In the genomic region with DNA sequence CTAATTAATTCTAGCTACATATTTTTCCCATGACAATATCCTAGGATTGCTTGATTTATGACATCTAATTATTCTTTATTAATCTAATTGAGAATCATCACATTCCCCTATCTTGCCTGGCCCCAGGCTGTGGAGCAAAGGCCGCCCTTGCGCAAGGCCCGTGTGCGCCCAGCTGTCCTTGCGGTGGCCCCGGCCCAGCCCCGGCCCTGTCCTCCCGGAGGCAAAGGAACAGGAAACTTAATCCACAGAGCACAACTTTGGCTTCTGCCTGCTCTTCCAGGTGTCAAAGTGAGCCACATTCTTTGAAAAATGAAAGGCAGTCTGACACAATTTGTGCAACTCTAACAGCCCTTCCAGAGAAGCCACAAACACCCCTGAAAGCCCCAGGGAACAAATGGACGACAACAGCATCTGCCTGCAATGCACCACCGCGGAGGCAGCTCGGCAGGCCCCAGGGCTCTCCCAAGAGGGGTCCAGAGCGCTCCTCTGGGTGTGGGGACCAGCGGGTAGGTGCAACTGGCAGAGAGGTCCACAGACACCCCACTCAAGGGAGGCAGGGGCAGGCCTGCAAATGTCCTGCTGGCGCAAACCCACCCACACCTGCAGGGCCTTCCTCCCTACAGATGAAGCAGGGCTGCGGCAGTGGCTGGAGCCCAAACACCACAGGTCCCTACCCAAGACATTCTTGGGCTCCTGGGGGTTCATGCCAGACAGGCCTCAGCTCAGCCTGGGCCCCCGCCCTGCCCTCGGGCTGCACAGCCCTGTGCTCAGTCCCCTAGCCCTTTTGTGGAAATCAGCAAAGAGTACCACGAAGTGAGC, we compare ENCODE assay signal across 1 cellular context.
TF ChIP-seq lines count a peak whose summit lies in the region.

No MANE protein-coding gene starts in this region.

TF ChIP-seq in HepG2, 621 proteins besides CTCF, POLR2A, EP300 and RAD21 (continued from another document and continues in another):
- TF ChIP-seq, protein P1, sequence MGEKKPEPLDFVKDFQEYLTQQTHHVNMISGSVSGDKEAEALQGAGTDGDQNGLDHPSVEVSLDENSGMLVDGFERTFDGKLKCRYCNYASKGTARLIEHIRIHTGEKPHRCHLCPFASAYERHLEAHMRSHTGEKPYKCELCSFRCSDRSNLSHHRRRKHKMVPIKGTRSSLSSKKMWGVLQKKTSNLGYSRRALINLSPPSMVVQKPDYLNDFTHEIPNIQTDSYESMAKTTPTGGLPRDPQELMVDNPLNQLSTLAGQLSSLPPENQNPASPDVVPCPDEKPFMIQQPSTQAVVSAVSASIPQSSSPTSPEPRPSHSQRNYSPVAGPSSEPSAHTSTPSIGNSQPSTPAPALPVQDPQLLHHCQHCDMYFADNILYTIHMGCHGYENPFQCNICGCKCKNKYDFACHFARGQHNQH (CRISPR knock-in tag; IDR thresholded peaks at IDR 0.05), result peak; percentile 72
- TF ChIP-seq, protein P2, sequence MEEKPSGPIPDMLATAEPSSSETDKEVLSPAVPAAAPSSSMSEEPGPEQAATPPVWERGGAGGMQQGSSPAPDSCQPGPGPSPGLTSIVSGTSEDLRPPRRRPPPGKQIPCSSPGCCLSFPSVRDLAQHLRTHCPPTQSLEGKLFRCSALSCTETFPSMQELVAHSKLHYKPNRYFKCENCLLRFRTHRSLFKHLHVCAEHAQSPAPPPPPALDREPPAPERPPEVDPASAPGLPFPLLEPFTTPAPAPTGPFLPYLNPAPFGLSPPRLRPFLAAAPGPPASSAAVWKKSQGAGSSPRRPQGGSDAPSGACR (CRISPR knock-in tag; IDR thresholded peaks at IDR 0.05), result peak; percentile 78; the same call in 1 of the 2 replicates
- TF ChIP-seq ZFP90 (CRISPR knock-in tag; IDR thresholded peaks at IDR 0.05; ENCODE audit: borderline replicate concordance) (0 out of 2 replicates have a peak, but pooled peaks have one; percentile 72), BORCS8-MEF2B (CRISPR knock-in tag; IDR thresholded peaks at IDR 0.05) (no peak), NFKB2 (CRISPR knock-in tag; IDR thresholded peaks at IDR 0.05; ENCODE audit: borderline replicate concordance) (peak; percentile 27; the same call in 1 of the 2 replicates), KLF16 (CRISPR knock-in tag; IDR thresholded peaks at IDR 0.05) (no peak), ZNF547 (CRISPR knock-in tag; IDR thresholded peaks at IDR 0.05) (no peak), ZNF205 (CRISPR knock-in tag; IDR thresholded peaks at IDR 0.05) (no peak), ZNF496 (CRISPR knock-in tag; IDR thresholded peaks at IDR 0.05; ENCODE audit: insufficient replicate concordance) (no peak), EEA1 (CRISPR knock-in tag; IDR thresholded peaks at IDR 0.05; ENCODE audit: borderline replicate concordance) (no peak), SIX1 (CRISPR knock-in tag; IDR thresholded peaks at IDR 0.05; ENCODE audit: borderline replicate concordance) (peak; percentile 71; the same call in 1 of the 2 replicates), FOSL2 (CRISPR knock-in tag; IDR thresholded peaks at IDR 0.05) (peak; percentile 54), ZNF672 (CRISPR knock-in tag; IDR thresholded peaks at IDR 0.05) (no peak), BCL6 (CRISPR knock-in tag; IDR thresholded peaks at IDR 0.05) (peak; percentile 38; the same call in 1 of the 2 replicates), CBX5 (CRISPR knock-in tag; IDR thresholded peaks at IDR 0.05; ENCODE audit: borderline replicate concordance) (0 out of 2 replicates have a peak, but pooled peaks have one; percentile 20), MATR3 (CRISPR knock-in tag; IDR thresholded peaks at IDR 0.05) (no peak), ZNF674 (CRISPR knock-in tag; IDR thresholded peaks at IDR 0.05; ENCODE audit: low read depth) (0 out of 2 replicates have a peak, but pooled peaks have one; percentile 2), ZNF788 (CRISPR knock-in tag; IDR thresholded peaks at IDR 0.05; ENCODE audit: borderline replicate concordance) (no peak; the same call in 1 of the 2 replicates), CCDC6 (CRISPR knock-in tag; IDR thresholded peaks at IDR 0.05) (no peak), THAP11 (CRISPR knock-in tag; IDR thresholded peaks at IDR 0.05) (peak; percentile 46; the same call in 1 of the 2 replicates), ISL2 (CRISPR knock-in tag; IDR thresholded peaks at IDR 0.05) (peak; percentile 52; the same call in 1 of the 2 replicates), SUZ12 (IDR thresholded peaks at IDR 0.05; ENCODE audit: low read depth, low read length) (no peak), ZNF530 (CRISPR knock-in tag; IDR thresholded peaks at IDR 0.05; ENCODE audit: low read depth) (no peak), ZNF143 (CRISPR knock-in tag; IDR thresholded peaks at IDR 0.05) (peak; percentile 79), HHEX (CRISPR knock-in tag; IDR thresholded peaks at IDR 0.05) (no peak), ZNF253 (CRISPR knock-in tag; IDR thresholded peaks at IDR 0.05; ENCODE audit: borderline replicate concordance) (no peak), JARID2 (CRISPR knock-in tag; IDR thresholded peaks at IDR 0.05; ENCODE audit: insufficient replicate concordance) (no peak), ASH2L (IDR thresholded peaks at IDR 0.05; ENCODE audit: insufficient read length, low read depth, low read length) (peak; percentile 72), HOXA5 (CRISPR knock-in tag; IDR thresholded peaks at IDR 0.05) (no peak), SMYD3 (CRISPR knock-in tag; IDR thresholded peaks at IDR 0.05) (no peak), MTA1 (CRISPR knock-in tag; IDR thresholded peaks at IDR 0.05; ENCODE audit: borderline replicate concordance) (no peak), NFE2L1 (CRISPR knock-in tag; IDR thresholded peaks at IDR 0.05; ENCODE audit: borderline replicate concordance) (no peak), ZNF792 (CRISPR knock-in tag; IDR thresholded peaks at IDR 0.05) (peak; percentile 33; the same call in 1 of the 2 replicates), ARNT2 (CRISPR knock-in tag; IDR thresholded peaks at IDR 0.05; ENCODE audit: low read depth) (0 out of 2 replicates have a peak, but pooled peaks have one; percentile 21), MED1 (CRISPR knock-in tag; IDR thresholded peaks at IDR 0.05) (peak; percentile 75), ZNF782 (CRISPR knock-in tag; IDR thresholded peaks at IDR 0.05; ENCODE audit: borderline replicate concordance) (0 out of 2 replicates have a peak, but pooled peaks have one; percentile 28), SPEN (CRISPR knock-in tag; IDR thresholded peaks at IDR 0.05; ENCODE audit: low read depth) (peak; percentile 60), ZNF17 (CRISPR knock-in tag; IDR thresholded peaks at IDR 0.05) (no peak), KLF12 (CRISPR knock-in tag; IDR thresholded peaks at IDR 0.05; ENCODE audit: borderline replicate concordance) (0 out of 2 replicates have a peak, but pooled peaks have one; percentile 31), ERF (CRISPR knock-in tag; IDR thresholded peaks at IDR 0.05) (peak; percentile 63; the same call in 1 of the 2 replicates)
- TF ChIP-seq, protein P3, sequence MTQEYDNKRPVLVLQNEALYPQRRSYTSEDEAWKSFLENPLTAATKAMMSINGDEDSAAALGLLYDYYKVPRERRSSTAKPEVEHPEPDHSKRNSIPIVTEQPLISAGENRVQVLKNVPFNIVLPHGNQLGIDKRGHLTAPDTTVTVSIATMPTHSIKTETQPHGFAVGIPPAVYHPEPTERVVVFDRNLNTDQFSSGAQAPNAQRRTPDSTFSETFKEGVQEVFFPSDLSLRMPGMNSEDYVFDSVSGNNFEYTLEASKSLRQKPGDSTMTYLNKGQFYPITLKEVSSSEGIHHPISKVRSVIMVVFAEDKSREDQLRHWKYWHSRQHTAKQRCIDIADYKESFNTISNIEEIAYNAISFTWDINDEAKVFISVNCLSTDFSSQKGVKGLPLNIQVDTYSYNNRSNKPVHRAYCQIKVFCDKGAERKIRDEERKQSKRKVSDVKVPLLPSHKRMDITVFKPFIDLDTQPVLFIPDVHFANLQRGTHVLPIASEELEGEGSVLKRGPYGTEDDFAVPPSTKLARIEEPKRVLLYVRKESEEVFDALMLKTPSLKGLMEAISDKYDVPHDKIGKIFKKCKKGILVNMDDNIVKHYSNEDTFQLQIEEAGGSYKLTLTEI (CRISPR knock-in tag; conservative IDR thresholded peaks at IDR 0.05), result no peak
- TF ChIP-seq, protein P4, sequence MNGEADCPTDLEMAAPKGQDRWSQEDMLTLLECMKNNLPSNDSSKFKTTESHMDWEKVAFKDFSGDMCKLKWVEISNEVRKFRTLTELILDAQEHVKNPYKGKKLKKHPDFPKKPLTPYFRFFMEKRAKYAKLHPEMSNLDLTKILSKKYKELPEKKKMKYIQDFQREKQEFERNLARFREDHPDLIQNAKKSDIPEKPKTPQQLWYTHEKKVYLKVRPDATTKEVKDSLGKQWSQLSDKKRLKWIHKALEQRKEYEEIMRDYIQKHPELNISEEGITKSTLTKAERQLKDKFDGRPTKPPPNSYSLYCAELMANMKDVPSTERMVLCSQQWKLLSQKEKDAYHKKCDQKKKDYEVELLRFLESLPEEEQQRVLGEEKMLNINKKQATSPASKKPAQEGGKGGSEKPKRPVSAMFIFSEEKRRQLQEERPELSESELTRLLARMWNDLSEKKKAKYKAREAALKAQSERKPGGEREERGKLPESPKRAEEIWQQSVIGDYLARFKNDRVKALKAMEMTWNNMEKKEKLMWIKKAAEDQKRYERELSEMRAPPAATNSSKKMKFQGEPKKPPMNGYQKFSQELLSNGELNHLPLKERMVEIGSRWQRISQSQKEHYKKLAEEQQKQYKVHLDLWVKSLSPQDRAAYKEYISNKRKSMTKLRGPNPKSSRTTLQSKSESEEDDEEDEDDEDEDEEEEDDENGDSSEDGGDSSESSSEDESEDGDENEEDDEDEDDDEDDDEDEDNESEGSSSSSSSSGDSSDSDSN (CRISPR knock-in tag; IDR thresholded peaks at IDR 0.05), result peak; percentile 46; the same call in 1 of the 2 replicates
- TF ChIP-seq, protein P5, sequence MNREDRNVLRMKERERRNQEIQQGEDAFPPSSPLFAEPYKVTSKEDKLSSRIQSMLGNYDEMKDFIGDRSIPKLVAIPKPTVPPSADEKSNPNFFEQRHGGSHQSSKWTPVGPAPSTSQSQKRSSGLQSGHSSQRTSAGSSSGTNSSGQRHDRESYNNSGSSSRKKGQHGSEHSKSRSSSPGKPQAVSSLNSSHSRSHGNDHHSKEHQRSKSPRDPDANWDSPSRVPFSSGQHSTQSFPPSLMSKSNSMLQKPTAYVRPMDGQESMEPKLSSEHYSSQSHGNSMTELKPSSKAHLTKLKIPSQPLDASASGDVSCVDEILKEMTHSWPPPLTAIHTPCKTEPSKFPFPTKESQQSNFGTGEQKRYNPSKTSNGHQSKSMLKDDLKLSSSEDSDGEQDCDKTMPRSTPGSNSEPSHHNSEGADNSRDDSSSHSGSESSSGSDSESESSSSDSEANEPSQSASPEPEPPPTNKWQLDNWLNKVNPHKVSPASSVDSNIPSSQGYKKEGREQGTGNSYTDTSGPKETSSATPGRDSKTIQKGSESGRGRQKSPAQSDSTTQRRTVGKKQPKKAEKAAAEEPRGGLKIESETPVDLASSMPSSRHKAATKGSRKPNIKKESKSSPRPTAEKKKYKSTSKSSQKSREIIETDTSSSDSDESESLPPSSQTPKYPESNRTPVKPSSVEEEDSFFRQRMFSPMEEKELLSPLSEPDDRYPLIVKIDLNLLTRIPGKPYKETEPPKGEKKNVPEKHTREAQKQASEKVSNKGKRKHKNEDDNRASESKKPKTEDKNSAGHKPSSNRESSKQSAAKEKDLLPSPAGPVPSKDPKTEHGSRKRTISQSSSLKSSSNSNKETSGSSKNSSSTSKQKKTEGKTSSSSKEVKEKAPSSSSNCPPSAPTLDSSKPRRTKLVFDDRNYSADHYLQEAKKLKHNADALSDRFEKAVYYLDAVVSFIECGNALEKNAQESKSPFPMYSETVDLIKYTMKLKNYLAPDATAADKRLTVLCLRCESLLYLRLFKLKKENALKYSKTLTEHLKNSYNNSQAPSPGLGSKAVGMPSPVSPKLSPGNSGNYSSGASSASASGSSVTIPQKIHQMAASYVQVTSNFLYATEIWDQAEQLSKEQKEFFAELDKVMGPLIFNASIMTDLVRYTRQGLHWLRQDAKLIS (CRISPR knock-in tag; IDR thresholded peaks at IDR 0.05), result no peak
- TF ChIP-seq, protein P6, sequence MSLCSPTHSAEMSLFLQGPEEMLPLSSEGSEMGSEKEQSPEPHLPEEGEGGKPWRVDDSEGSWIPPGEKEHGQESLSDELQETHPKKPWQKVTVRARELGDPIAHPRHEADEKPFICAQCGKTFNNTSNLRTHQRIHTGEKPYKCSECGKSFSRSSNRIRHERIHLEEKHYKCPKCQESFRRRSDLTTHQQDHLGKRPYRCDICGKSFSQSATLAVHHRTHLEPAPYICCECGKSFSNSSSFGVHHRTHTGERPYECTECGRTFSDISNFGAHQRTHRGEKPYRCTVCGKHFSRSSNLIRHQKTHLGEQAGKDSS (CRISPR knock-in tag; IDR thresholded peaks at IDR 0.05; ENCODE audit: borderline replicate concordance, low read depth), result peak; percentile 30; the same call in 1 of the 2 replicates
- TF ChIP-seq, protein P7, sequence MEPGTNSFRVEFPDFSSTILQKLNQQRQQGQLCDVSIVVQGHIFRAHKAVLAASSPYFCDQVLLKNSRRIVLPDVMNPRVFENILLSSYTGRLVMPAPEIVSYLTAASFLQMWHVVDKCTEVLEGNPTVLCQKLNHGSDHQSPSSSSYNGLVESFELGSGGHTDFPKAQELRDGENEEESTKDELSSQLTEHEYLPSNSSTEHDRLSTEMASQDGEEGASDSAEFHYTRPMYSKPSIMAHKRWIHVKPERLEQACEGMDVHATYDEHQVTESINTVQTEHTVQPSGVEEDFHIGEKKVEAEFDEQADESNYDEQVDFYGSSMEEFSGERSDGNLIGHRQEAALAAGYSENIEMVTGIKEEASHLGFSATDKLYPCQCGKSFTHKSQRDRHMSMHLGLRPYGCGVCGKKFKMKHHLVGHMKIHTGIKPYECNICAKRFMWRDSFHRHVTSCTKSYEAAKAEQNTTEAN (CRISPR knock-in tag; conservative IDR thresholded peaks at IDR 0.05), result peak; percentile 75; the same call in 1 of the 2 replicates
- TF ChIP-seq, protein P8, sequence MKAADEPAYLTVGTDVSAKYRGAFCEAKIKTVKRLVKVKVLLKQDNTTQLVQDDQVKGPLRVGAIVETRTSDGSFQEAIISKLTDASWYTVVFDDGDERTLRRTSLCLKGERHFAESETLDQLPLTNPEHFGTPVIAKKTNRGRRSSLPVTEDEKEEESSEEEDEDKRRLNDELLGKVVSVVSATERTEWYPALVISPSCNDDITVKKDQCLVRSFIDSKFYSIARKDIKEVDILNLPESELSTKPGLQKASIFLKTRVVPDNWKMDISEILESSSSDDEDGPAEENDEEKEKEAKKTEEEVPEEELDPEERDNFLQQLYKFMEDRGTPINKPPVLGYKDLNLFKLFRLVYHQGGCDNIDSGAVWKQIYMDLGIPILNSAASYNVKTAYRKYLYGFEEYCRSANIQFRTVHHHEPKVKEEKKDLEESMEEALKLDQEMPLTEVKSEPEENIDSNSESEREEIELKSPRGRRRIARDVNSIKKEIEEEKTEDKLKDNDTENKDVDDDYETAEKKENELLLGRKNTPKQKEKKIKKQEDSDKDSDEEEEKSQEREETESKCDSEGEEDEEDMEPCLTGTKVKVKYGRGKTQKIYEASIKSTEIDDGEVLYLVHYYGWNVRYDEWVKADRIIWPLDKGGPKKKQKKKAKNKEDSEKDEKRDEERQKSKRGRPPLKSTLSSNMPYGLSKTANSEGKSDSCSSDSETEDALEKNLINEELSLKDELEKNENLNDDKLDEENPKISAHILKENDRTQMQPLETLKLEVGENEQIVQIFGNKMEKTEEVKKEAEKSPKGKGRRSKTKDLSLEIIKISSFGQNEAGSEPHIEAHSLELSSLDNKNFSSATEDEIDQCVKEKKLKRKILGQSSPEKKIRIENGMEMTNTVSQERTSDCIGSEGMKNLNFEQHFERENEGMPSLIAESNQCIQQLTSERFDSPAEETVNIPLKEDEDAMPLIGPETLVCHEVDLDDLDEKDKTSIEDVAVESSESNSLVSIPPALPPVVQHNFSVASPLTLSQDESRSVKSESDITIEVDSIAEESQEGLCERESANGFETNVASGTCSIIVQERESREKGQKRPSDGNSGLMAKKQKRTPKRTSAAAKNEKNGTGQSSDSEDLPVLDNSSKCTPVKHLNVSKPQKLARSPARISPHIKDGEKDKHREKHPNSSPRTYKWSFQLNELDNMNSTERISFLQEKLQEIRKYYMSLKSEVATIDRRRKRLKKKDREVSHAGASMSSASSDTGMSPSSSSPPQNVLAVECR (CRISPR knock-in tag; IDR thresholded peaks at IDR 0.05; ENCODE audit: borderline replicate concordance), result peak; percentile 75
